9 cellular contexts compared by ENCODE assay signal in the genomic region with DNA sequence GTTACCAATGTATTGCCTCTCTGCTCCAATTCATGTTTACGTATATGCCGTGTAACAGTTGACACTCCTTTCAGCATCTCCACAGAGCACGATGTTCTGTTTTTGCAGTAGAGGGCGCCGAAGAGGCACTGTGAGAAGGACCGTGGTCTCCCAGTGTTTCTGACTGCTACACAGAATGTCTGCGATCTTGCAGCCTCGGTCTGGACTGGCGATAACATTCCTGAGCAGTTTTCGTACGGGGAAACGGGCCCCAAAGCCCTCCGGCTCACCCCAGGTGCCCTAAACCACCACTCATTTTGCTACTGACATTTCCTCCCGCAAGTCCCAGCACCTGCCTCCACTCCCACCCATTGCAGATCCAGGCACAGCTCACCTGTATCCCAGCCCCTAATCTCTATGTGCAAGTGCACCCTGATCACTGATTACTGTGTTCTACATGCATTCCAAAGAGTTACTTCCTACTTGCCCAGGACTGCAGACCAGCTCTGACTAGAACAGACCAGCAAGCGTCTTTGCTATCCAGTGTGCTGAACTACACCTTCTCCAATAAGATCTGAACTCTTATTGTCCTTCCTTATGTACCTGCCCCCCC. TPM values are rescaled to one million over a fixed set of nuclear protein-coding genes. Genes with fewer than 3 reads are reported as not detected.
DNase-seq lines count a peak whose midpoint lies in the region; ATAC-seq and TF ChIP-seq lines count a peak whose summit lies in the region.
"Had no signal": no experiment of that assay in that cellular context is flagged by ENCODE, and none has a peak within 500 bp of the region (broad histone marks: within the 10 kb centered on the region; RNA-seq: fewer than 3 reads in every experiment).

No MANE protein-coding gene starts in this region.

- no peaks in the 10 kb centered on the region for H3K27me3 ChIP-seq in lower lobe of right lung (ENCODE audit: low read depth)

- H3K27ac ChIP-seq in lower lobe of right lung = no peak overlapping the region
- H3K27ac ChIP-seq: tibial artery had no signal

- no peak overlapping the region for H3K27ac Mint-ChIP-seq in activated CD4-positive, alpha-beta T cell treated with anti-CD3 and anti-CD28 coated beads for 36 hours

- no peaks in the 10 kb centered on the region for H3K36me3 Mint-ChIP-seq in activated CD4-positive, alpha-beta T cell treated with anti-CD3 and anti-CD28 coated beads for 36 hours (ENCODE audit: low read depth)

- H3K4me3 Mint-ChIP-seq in activated CD4-positive, alpha-beta T cell treated with anti-CD3 and anti-CD28 coated beads for 36 hours = peak overlapping the region; percentile 43

- H3K9me3 ChIP-seq in lower lobe of right lung = no peaks in the 10 kb centered on the region
- H3K9me3 ChIP-seq: tibial artery had no signal

- H3K9me3 Mint-ChIP-seq in activated CD4-positive, alpha-beta T cell treated with anti-CD3 and anti-CD28 coated beads for 36 hours (ENCODE audit: low read depth) = no peaks in the 10 kb centered on the region

- CTCF ChIA-PET in activated CD4-positive, alpha-beta T cell treated with anti-CD3 and anti-CD28 coated beads for 36 hours (lab: Charles Lee) = interaction anchor here (0.8 to 2.4 kb wide), 5 partner anchors 29 to 251 kb away, joined by 3 to 13 read pairs (median 3); no protein-coding TSS in a partner anchor

- peaks cover 7% of the 10 kb centered on the region for H3K4me1 ChIP-seq in lower lobe of right lung

- DNase-seq in NCI-H524 (lab: John Stamatoyannopoulos, UW) (peak; percentile 26 to 54), NCI-H524 treated with DMSO at 0.1 percent for 48 hours (lab: John Stamatoyannopoulos, UW) (no peak), NCI-H1105 treated with DMSO at 0.1 percent for 48 hours (lab: John Stamatoyannopoulos, UW) (peak; percentile 56), dermis blood vessel endothelial cell (peak; percentile 65), lower lobe of right lung (no peak)
- DNase-seq in activated CD4-positive, alpha-beta T cell treated with anti-CD3 and anti-CD28 coated beads for 36 hours = peak; percentile 75
- peak; percentile 2 for DNase-seq in stimulated activated CD8-positive, alpha-beta memory T cell treated with anti-CD3 and anti-CD28 coated beads, Interleukin-12 subunit alpha, Interleukin-12 subunit beta, amount 100 ng/mL, for 4 hours (ENCODE audit: low read depth)

- POLR2A ChIA-PET in activated CD4-positive, alpha-beta T cell treated with anti-CD3 and anti-CD28 coated beads for 36 hours (lab: Charles Lee) = no interaction called here

- peaks cover 19% of the 10 kb centered on the region for H3K27me3 Mint-ChIP-seq in activated CD4-positive, alpha-beta T cell treated with anti-CD3 and anti-CD28 coated beads for 36 hours

- no peaks in the 10 kb centered on the region for H3K36me3 ChIP-seq in lower lobe of right lung
- H3K36me3 ChIP-seq: tibial artery had no signal

- peaks cover 4% of the 10 kb centered on the region for H3K4me1 Mint-ChIP-seq in activated CD4-positive, alpha-beta T cell treated with anti-CD3 and anti-CD28 coated beads for 36 hours

- peak; percentile 92 for ATAC-seq in HG02571 (IDR thresholded peaks at IDR 0.05; ENCODE audit: unreplicated experiment)
- ATAC-seq in activated CD4-positive, alpha-beta T cell treated with anti-CD3 and anti-CD28 coated beads for 36 hours = peak; percentile 100
- ATAC-seq in lower lobe of right lung = peak; percentile 91 to 93

- intact Hi-C loops in activated CD4-positive, alpha-beta T cell treated with anti-CD3 and anti-CD28 coated beads for 36 hours (cut with DNase I, micrococcal nuclease) = loop anchor here in 1 of 2 experiments (2.0 kb wide), 2 partner anchors 160 to 212 kb away; no protein-coding TSS in a partner anchor
- intact Hi-C loops in lower lobe of right lung (cut with DNase I) = no loop called here

- TF ChIP-seq CTCF in lower lobe of right lung (IDR thresholded peaks at IDR 0.05) = peak; percentile 68

- H3K4me3 ChIP-seq in lower lobe of right lung = peak overlapping the region; percentile 13
- H3K4me3 ChIP-seq: tibial artery had no signal

RNA-seq across cellular contexts. Expression of gene NFXL1, which starts 12.4 kb away (rescaled TPM):
- 10 to 100 TPM; 12.6 to 14.4 TPM for total RNA-seq in activated CD4-positive, alpha-beta T cell treated with anti-CD3 and anti-CD28 coated beads for 36 hours
- total RNA-seq in dermis blood vessel endothelial cell (6.5 and 8.4 TPM in 2 replicates), lower lobe of right lung (13.4 TPM)

Comparison
In these comparisons a context has a peak if more than half of its experiments do, and no peak if none do; other contexts are left out.
1. DNase-seq: peak in NCI-H524 (2 of 2), NCI-H1105 treated with DMSO at 0.1 percent for 48 hours (single experiment), activated CD4-positive, alpha-beta T cell treated with anti-CD3 and anti-CD28 coated beads for 36 hours (single experiment), dermis blood vessel endothelial cell (single experiment) and stimulated activated CD8-positive, alpha-beta memory T cell treated with anti-CD3 and anti-CD28 coated beads, Interleukin-12 subunit alpha, Interleukin-12 subunit beta, amount 100 ng/mL, for 4 hours (single experiment); none in NCI-H524 treated with DMSO at 0.1 percent for 48 hours (single experiment) and lower lobe of right lung (single experiment).
2. Peak in every context shown above with its lines, with median percentiles within 50 percentile points of each other: ATAC-seq.